Comparison of ENCODE assay signal across 21 cellular contexts in the genomic region with DNA sequence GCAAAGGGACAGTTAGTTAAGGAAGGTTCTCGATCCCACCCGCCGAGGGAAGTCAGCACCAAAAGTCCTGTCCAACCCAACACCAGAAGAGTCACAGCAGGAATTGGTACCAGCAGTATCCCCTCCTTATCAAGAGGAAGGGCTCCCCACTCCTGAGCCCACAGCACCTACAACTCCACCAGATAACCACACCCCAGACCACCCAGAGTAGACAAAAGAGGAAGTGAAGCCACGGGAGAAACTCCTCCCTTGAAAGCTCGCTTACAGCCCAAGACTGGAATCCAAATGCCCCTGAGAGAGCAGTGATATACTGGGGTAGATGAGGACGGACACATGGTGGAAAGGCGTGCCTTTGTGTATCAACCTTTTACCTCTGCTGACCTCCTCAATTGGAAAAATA. TPM values are rescaled to one million over a fixed set of nuclear protein-coding genes. Genes with fewer than 3 reads are reported as not detected.
DNase-seq lines count a peak whose midpoint lies in the region; ATAC-seq and TF ChIP-seq lines count a peak whose summit lies in the region.
"Had no signal": no experiment of that assay in that cellular context is flagged by ENCODE, and none has a peak within 500 bp of the region (broad histone marks: within the 10 kb centered on the region; RNA-seq: fewer than 3 reads in every experiment).

No MANE protein-coding gene starts in this region.

- H3K4me3 ChIP-seq in left lung = no peak overlapping the region
- H3K4me3 ChIP-seq: colonic mucosa, SJSA1, thyroid gland had no signal

- peaks cover 0 to 8% of the 10 kb centered on the region in 2 donors for H3K4me1 ChIP-seq in left lung
- H3K4me1 ChIP-seq: colonic mucosa, SJSA1, thyroid gland had no signal

- H3K9me3 Mint-ChIP-seq in activated naive CD4-positive, alpha-beta T cell treated with anti-CD3 and anti-CD28 coated beads for 36 hours = no peaks in the 10 kb centered on the region
- H3K9me3 Mint-ChIP-seq in activated naive CD4-positive, alpha-beta T cell treated with anti-CD3 and anti-CD28 coated beads, Interleukin-2, amount 10 ng/mL, durations not matched to agents 7 days and 5 days = peaks cover 2% of the 10 kb centered on the region
- H3K9me3 Mint-ChIP-seq in activated naive CD8-positive, alpha-beta T cell (ENCODE audit: low read depth) = no peaks in the 10 kb centered on the region
- H3K9me3 Mint-ChIP-seq: T-helper 1 cell treated with Interleukin-12 subunit alpha and Interleukin-12 subunit beta and Interleukin-4 antibody, amounts not matched to agents 30 μg/mL and 1 μg/mL, for 36 hours had no signal

- in situ Hi-C loops in KBM-7 (cut with MboI; ENCODE audit: low pct_unique_long_range_greater_than_20kb, low sequenced_read_pairs) = no loop called here

- ATAC-seq in left lung = no peak
- ATAC-seq: activated CD8-positive, alpha-beta memory T cell treated with anti-CD3 and anti-CD28 coated beads, Interleukin-2, amount 10 ng/mL, durations not matched to agents 7 days and 5 days; left lobe of liver had no signal

- DNase-seq in activated naive CD4-positive, alpha-beta T cell treated with anti-CD3 and anti-CD28 coated beads for 36 hours = no peak
- no peak for DNase-seq in activated naive CD4-positive, alpha-beta T cell treated with anti-CD3 and anti-CD28 coated beads, Interleukin-2, amount 10 ng/mL, durations not matched to agents 7 days and 5 days
- DNase-seq in KBM-7 (peak; percentile 76), pons (ENCODE audit: low spot score) (peak; percentile 28), mucosa of gallbladder (ENCODE audit: low spot score) (no peak), NCI-H446 (lab: John Stamatoyannopoulos, UW) (no peak), left lung (no peak)
- DNase-seq: activated CD8-positive, alpha-beta memory T cell treated with anti-CD3 and anti-CD28 coated beads, Interleukin-2, amount 10 ng/mL, durations not matched to agents 7 days and 5 days; activated naive CD4-positive, alpha-beta T cell treated with Interleukin-2 at 50 U/mL for 16 hours; colonic mucosa; COR-L47; DND-41; NCI-H1436; NCI-H82; thyroid gland had no signal

- no peaks in the 10 kb centered on the region for H3K27me3 Mint-ChIP-seq in activated naive CD4-positive, alpha-beta T cell treated with anti-CD3 and anti-CD28 coated beads for 36 hours (ENCODE audit: low read depth)
- no peaks in the 10 kb centered on the region for H3K27me3 Mint-ChIP-seq in activated naive CD4-positive, alpha-beta T cell treated with anti-CD3 and anti-CD28 coated beads, Interleukin-2, amount 10 ng/mL, durations not matched to agents 7 days and 5 days
- no peaks in the 10 kb centered on the region for H3K27me3 Mint-ChIP-seq in activated naive CD8-positive, alpha-beta T cell
- H3K27me3 Mint-ChIP-seq: activated CD8-positive, alpha-beta memory T cell treated with anti-CD3 and anti-CD28 coated beads, Interleukin-2, amount 10 ng/mL, durations not matched to agents 7 days and 5 days had no signal

- no peaks in the 10 kb centered on the region for H3K27me3 ChIP-seq in left lung
- H3K27me3 ChIP-seq: colonic mucosa, thyroid gland had no signal

- H3K36me3 Mint-ChIP-seq in activated naive CD4-positive, alpha-beta T cell treated with anti-CD3 and anti-CD28 coated beads for 36 hours (ENCODE audit: low read depth) = peaks cover 18% of the 10 kb centered on the region
- H3K36me3 Mint-ChIP-seq in activated naive CD4-positive, alpha-beta T cell treated with anti-CD3 and anti-CD28 coated beads, Interleukin-2, amount 10 ng/mL, durations not matched to agents 7 days and 5 days = peaks cover 7% of the 10 kb centered on the region
- peaks cover 2% of the 10 kb centered on the region for H3K36me3 Mint-ChIP-seq in activated naive CD8-positive, alpha-beta T cell
- H3K36me3 Mint-ChIP-seq: activated CD8-positive, alpha-beta memory T cell treated with anti-CD3 and anti-CD28 coated beads, Interleukin-2, amount 10 ng/mL, durations not matched to agents 7 days and 5 days had no signal

- H3K4me3 Mint-ChIP-seq in activated naive CD4-positive, alpha-beta T cell treated with anti-CD3 and anti-CD28 coated beads for 36 hours = no peak overlapping the region
- no peak overlapping the region for H3K4me3 Mint-ChIP-seq in activated naive CD4-positive, alpha-beta T cell treated with anti-CD3 and anti-CD28 coated beads, Interleukin-2, amount 10 ng/mL, durations not matched to agents 7 days and 5 days
- no peak overlapping the region for H3K4me3 Mint-ChIP-seq in activated naive CD8-positive, alpha-beta T cell
- H3K4me3 Mint-ChIP-seq: activated CD8-positive, alpha-beta memory T cell treated with anti-CD3 and anti-CD28 coated beads, Interleukin-2, amount 10 ng/mL, durations not matched to agents 7 days and 5 days had no signal

- H3K9me3 ChIP-seq in left lung = no peaks in the 10 kb centered on the region
- H3K9me3 ChIP-seq: colonic mucosa, thyroid gland had no signal

- CTCF ChIA-PET in activated naive CD4-positive, alpha-beta T cell treated with anti-CD3 and anti-CD28 coated beads for 36 hours (lab: Charles Lee) = interaction anchor here (0.5 to 1.5 kb wide), 2 partner anchors 12 to 100 kb away, joined by 3 read pairs; no protein-coding TSS in a partner anchor
- CTCF ChIA-PET in activated naive CD4-positive, alpha-beta T cell treated with anti-CD3 and anti-CD28 coated beads, Interleukin-2, amount 10 ng/mL, durations not matched to agents 7 days and 5 days (lab: Charles Lee) = interaction anchor here (0.6 kb wide), 1 partner anchor 118 kb away, joined by 3 read pairs; no protein-coding TSS in a partner anchor

- H3K36me3 ChIP-seq in left lung = no peaks in the 10 kb centered on the region
- H3K36me3 ChIP-seq: colonic mucosa, SJSA1, thyroid gland, WERI-Rb-1 had no signal

- H3K27ac Mint-ChIP-seq in activated naive CD4-positive, alpha-beta T cell treated with anti-CD3 and anti-CD28 coated beads for 36 hours = peak overlapping the region; percentile 7
- no peak overlapping the region for H3K27ac Mint-ChIP-seq in activated naive CD4-positive, alpha-beta T cell treated with anti-CD3 and anti-CD28 coated beads, Interleukin-2, amount 10 ng/mL, durations not matched to agents 7 days and 5 days
- peak overlapping the region; percentile 19 for H3K27ac Mint-ChIP-seq in activated naive CD8-positive, alpha-beta T cell

- H3K27ac ChIP-seq in left lung = no peak overlapping the region
- H3K27ac ChIP-seq: colonic mucosa, SJSA1, thyroid gland, WERI-Rb-1 had no signal

- intact Hi-C loops in activated naive CD4-positive, alpha-beta T cell treated with anti-CD3 and anti-CD28 coated beads for 36 hours (cut with micrococcal nuclease) = no loop called here
- intact Hi-C loops in left lung (cut with DNase I) = no loop called here

- TF ChIP-seq CTCF in left lung (IDR thresholded peaks at IDR 0.05) = no peak

- peaks cover 42% of the 10 kb centered on the region for H3K4me1 Mint-ChIP-seq in activated naive CD4-positive, alpha-beta T cell treated with anti-CD3 and anti-CD28 coated beads for 36 hours (ENCODE audit: low read depth)
- peaks cover 56% of the 10 kb centered on the region for H3K4me1 Mint-ChIP-seq in activated naive CD4-positive, alpha-beta T cell treated with anti-CD3 and anti-CD28 coated beads, Interleukin-2, amount 10 ng/mL, durations not matched to agents 7 days and 5 days
- H3K4me1 Mint-ChIP-seq in activated naive CD8-positive, alpha-beta T cell (ENCODE audit: low read depth) = peaks cover 53% of the 10 kb centered on the region

RNA-seq across cellular contexts. Expression of a gene that starts 7.3 kb away (rescaled TPM):
- total RNA-seq in activated naive CD4-positive, alpha-beta T cell treated with anti-CD3 and anti-CD28 coated beads for 36 hours = 100 to 1,000 TPM; 228 to 232 TPM
- total RNA-seq in mucosa of gallbladder (3.5 TPM), left lung (1 to 10 TPM in 1 of 2 donors, under 1 TPM in 1; 0.79 to 4.0 TPM)
- total RNA-seq: H4, SJSA1 had no signal

Comparison
In these comparisons a context has a peak if more than half of its experiments do, and no peak if none do; other contexts are left out.
1. DNase-seq: peak in KBM-7 (single experiment) and pons (single experiment); none in activated naive CD4-positive, alpha-beta T cell treated with anti-CD3 and anti-CD28 coated beads for 36 hours (single experiment), activated naive CD4-positive, alpha-beta T cell treated with anti-CD3 and anti-CD28 coated beads, Interleukin-2, amount 10 ng/mL, durations not matched to agents 7 days and 5 days (single experiment), mucosa of gallbladder (single experiment), NCI-H446 (0 of 2) and left lung (0 of 2).
2. RNA of a gene that starts 7.3 kb away (total RNA-seq): 228 to 232 TPM in activated naive CD4-positive, alpha-beta T cell treated with anti-CD3 and anti-CD28 coated beads for 36 hours; 0.79 to 4.0 TPM in left lung and 3.5 TPM in mucosa of gallbladder (single experiment); every median in the first group is over 10 times any median in the second.